ENCODE assay signal across 8 cellular contexts in the genomic region with DNA sequence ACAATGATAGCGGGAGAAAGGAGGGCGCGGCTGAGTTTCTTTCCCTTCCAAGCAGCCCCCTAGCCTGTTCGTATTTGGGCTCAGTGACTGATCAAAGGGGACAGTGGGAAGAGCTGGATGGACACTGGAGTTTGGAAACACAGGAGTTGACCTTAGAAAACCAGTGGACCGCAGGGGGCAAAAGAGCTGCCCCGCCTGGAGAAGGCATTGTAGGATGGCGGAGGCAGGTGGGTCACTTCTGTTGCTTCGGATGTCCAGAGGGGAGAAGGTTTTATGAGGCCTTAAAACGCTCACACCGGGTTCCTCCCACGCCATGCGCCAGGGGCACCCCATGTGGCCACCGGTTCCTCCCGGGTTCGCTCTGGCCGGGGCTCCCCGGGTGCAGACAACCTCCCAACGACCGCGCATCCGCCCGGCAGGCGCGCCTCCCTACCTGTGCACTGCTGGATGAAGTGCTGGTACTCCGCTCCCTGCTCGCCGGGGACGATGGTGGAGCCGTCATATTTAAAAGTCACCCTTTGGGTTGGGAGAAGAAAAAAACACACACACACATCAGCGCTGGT. TPM values are rescaled to one million over a fixed set of nuclear protein-coding genes. Genes with fewer than 3 reads are reported as not detected.
A peak's percentile ranks its signal among the peaks of the same experiment; 100 is the strongest.
DNase-seq lines count a peak whose midpoint lies in the region; ATAC-seq and TF ChIP-seq lines count a peak whose summit lies in the region.

No MANE protein-coding gene starts in this region.

- H3K27me3 ChIP-seq in colonic mucosa = no peaks in the 10 kb centered on the region

- CTCF ChIA-PET in T-cell (lab: Charles Lee) = interaction anchor here in 1 of 2 donors (1.2 kb wide), 1 partner anchor 19 kb away, joined by 4 read pairs; no protein-coding TSS in a partner anchor

- DNase-seq in DMS53 (lab: John Stamatoyannopoulos, UW) (peak; percentile 54), DMS53 treated with DMSO at 0.1 percent for 48 hours (lab: John Stamatoyannopoulos, UW; ENCODE audit: unreplicated experiment) (no peak), T-cell (peak in 18 of 34 experiments; percentile 26 to 62 (median 41)), colonic mucosa (no peak), mesothelial cell of epicardium (ENCODE audit: low spot score in 2 of 2, unreplicated experiment in 2 of 2) (no peak), type B pancreatic cell (ENCODE audit: extremely low spot score, unreplicated experiment) (no peak), NCI-H524 treated with DMSO at 0.1 percent for 48 hours (lab: John Stamatoyannopoulos, UW) (no peak)

- peaks cover 8% of the 10 kb centered on the region for H3K4me1 ChIP-seq in colonic mucosa

- POLR2A ChIA-PET in T-cell (lab: Charles Lee) = no interaction called here

- H3K4me1 Mint-ChIP-seq in T-cell = peaks cover 53 to 57% (median 56%) of the 10 kb centered on the region in 3 donors
- H3K4me1 Mint-ChIP-seq in mesothelial cell of epicardium = peaks cover 40% of the 10 kb centered on the region
- H3K4me1 Mint-ChIP-seq in type B pancreatic cell (ENCODE audit: unreplicated experiment) = peaks cover 42% of the 10 kb centered on the region

- ATAC-seq in HG02938 (IDR thresholded peaks at IDR 0.05; ENCODE audit: unreplicated experiment) = peak; percentile 41
- peak; percentile 40 to 64 (median 52) for ATAC-seq in T-cell (replicated peaks in 1 of 4)

- H3K4me3 Mint-ChIP-seq in T-cell = peak overlapping the region; percentile 94 to 98 (median 95)
- H3K4me3 Mint-ChIP-seq in mesothelial cell of epicardium = peak overlapping the region; percentile 93
- peak overlapping the region; percentile 97 for H3K4me3 Mint-ChIP-seq in type B pancreatic cell

- H3K27me3 Mint-ChIP-seq in T-cell = no peaks in the 10 kb centered on the region
- no peaks in the 10 kb centered on the region for H3K27me3 Mint-ChIP-seq in mesothelial cell of epicardium (ENCODE audit: low read depth)
- H3K27me3 Mint-ChIP-seq in type B pancreatic cell = peaks cover 6% of the 10 kb centered on the region

- H3K36me3 Mint-ChIP-seq in T-cell = peaks cover 13% of the 10 kb centered on the region
- H3K36me3 Mint-ChIP-seq in mesothelial cell of epicardium = peaks cover 5% of the 10 kb centered on the region
- peaks cover 8% of the 10 kb centered on the region for H3K36me3 Mint-ChIP-seq in type B pancreatic cell

- peak overlapping the region; percentile 81 to 86 for H3K27ac Mint-ChIP-seq in T-cell
- H3K27ac Mint-ChIP-seq in mesothelial cell of epicardium = peak overlapping the region; percentile 79
- H3K27ac Mint-ChIP-seq in type B pancreatic cell = peak overlapping the region; percentile 56

- peak overlapping the region; percentile 74 for H3K27ac ChIP-seq in colonic mucosa

- H3K4me3 ChIP-seq in colonic mucosa = peak overlapping the region; percentile 84

- H3K9me3 Mint-ChIP-seq in T-cell (no peaks in the 10 kb centered on the region), mesothelial cell of epicardium (no peaks in the 10 kb centered on the region), type B pancreatic cell (no peaks in the 10 kb centered on the region)

- no peak for TF ChIP-seq CTCF in colonic mucosa (IDR thresholded peaks at IDR 0.05)
- TF ChIP-seq CTCF in mesothelial cell of epicardium (IDR thresholded peaks at IDR 0.05; ENCODE audit: unreplicated experiment) = no peak
- TF ChIP-seq CTCF in type B pancreatic cell (conservative IDR thresholded peaks at IDR 0.05) = no peak

- peak overlapping the region; percentile 78 to 81 for H3K9ac ChIP-seq in colonic mucosa (ENCODE audit: low read depth in 2 of 2, low read length in 2 of 2)

- no peaks in the 10 kb centered on the region for H3K36me3 ChIP-seq in colonic mucosa

- intact Hi-C loops in colonic mucosa (cut with DNase I) = no loop called here

- H3K9me3 ChIP-seq in colonic mucosa = no peaks in the 10 kb centered on the region

RNA-seq across cellular contexts. Expression of gene COTL1, which starts 0.7 kb away (rescaled TPM):
- total RNA-seq in T-cell = 100 to 1,000 TPM; 205 to 265 (median 221) TPM
- total RNA-seq in colonic mucosa = 100 to 1,000 TPM in 1 of 2 donors, 10 to 100 TPM in 1; 79.1 to 138 TPM
- 106 to 116 TPM (median 106 TPM) in 3 replicates for total RNA-seq in mesothelial cell of epicardium
- total RNA-seq in type B pancreatic cell (ENCODE audit: low replicate concordance) = 75.6 and 179 TPM in 2 replicates

RNA-seq across cellular contexts. Expression of gene KLHL36, which starts 31.2 kb away (rescaled TPM):
- total RNA-seq in T-cell = 100 to 1,000 TPM in 3 of 5 donors, 10 to 100 TPM in 2; 96.1 to 135 (median 127) TPM
- total RNA-seq in colonic mucosa = 10 to 100 TPM; 49.7 to 62.7 TPM
- 44.9 to 51.6 TPM (median 46.9 TPM) in 3 replicates for total RNA-seq in mesothelial cell of epicardium
- total RNA-seq in type B pancreatic cell (ENCODE audit: low replicate concordance) = 40.3 and 64.7 TPM in 2 replicates

Comparison
In these comparisons a context has a peak if more than half of its experiments do, and no peak if none do; other contexts are left out.
1. DNase-seq: peak in DMS53 (single experiment) and T-cell (18 of 34); none in DMS53 treated with DMSO at 0.1 percent for 48 hours (single experiment), colonic mucosa (single experiment), mesothelial cell of epicardium (0 of 2), type B pancreatic cell (single experiment) and NCI-H524 treated with DMSO at 0.1 percent for 48 hours (single experiment).
2. Peak in every context shown above with its lines, with median percentiles within 50 percentile points of each other: H3K27ac Mint-ChIP-seq and H3K4me3 Mint-ChIP-seq.